Comparison of ENCODE assay signal across 15 cellular contexts in genomic region chr2:97932975-97933662, GRCh38.
DNase-seq lines count a peak whose midpoint lies in the region; ATAC-seq, FAIRE-seq and TF ChIP-seq lines count a peak whose summit lies in the region.
"Had no signal": no experiment of that assay in that cellular context is flagged by ENCODE, and none has a peak within 500 bp of the region (broad histone marks: within the 10 kb centered on the region; RNA-seq: fewer than 3 reads in every experiment).

No MANE protein-coding gene starts in this region.

- CTCF ChIA-PET in K562 (lab: Yijun Ruan, JAX; ENCODE audit: low intra/inter-chr PET ratio), result no interaction called here

- H3K4me2 ChIP-seq in K562 (ENCODE audit: insufficient read depth, low read length), result no peak overlapping the region

- H3K36me3 Mint-ChIP-seq in HFFc6 (ENCODE audit: low read depth), result peaks cover 3% of the 10 kb centered on the region; the same call in 1 of the 2 replicates

- H3K27ac Mint-ChIP-seq in HFFc6, result no peak overlapping the region
- H3K27ac Mint-ChIP-seq: effector memory CD8-positive, alpha-beta T cell had no signal

- DNase-seq in K562 (ENCODE audit: extremely low read depth in 1 of 4, low spot score in 3 of 4) (no peak), brain microvascular endothelial cell (no peak), RCC 7860 (ENCODE audit: low spot score) (no peak), HFFc6 (no peak)
- DNase-seq: activated CD4-positive, alpha-beta T cell treated with anti-CD3 and anti-CD28 coated beads for 4 hours; body of pancreas; effector memory CD8-positive, alpha-beta T cell; heart left ventricle; left ventricle myocardium superior; NCI-H524 treated with DMSO at 0.1 percent for 48 hours had no signal

- no peak for TF ChIP-seq CTCF in K562 (IDR thresholded peaks at IDR 0.05 in 2 of 3, conservative IDR thresholded peaks at IDR 0.05 in 1 of 3; ENCODE audit: insufficient read depth in 2 of 3, low read depth in 1 of 3, low read length in 3 of 3)
- no peak for TF ChIP-seq CTCF in brain microvascular endothelial cell (IDR thresholded peaks at IDR 0.05; ENCODE audit: low read depth, low read length, missing control alignments)
- TF ChIP-seq CTCF in HFFc6 (IDR thresholded peaks at IDR 0.05), result no peak

- no peak for TF ChIP-seq RAD21 in K562 (CRISPR knock-in tag; conservative IDR thresholded peaks at IDR 0.05 in 1 of 2, IDR thresholded peaks at IDR 0.05 in 1 of 2)

- POLR2A ChIA-PET in K562 (lab: Yijun Ruan, JAX), result interaction anchor here (1.4 kb wide), 1 partner anchor 13 kb away, joined by 3 read pairs; no protein-coding TSS in a partner anchor

- H3K36me3 ChIP-seq in K562 (ENCODE audit: control insufficient read depth, insufficient read depth, low read length), result no peaks in the 10 kb centered on the region
- H3K36me3 ChIP-seq in brain microvascular endothelial cell (replicated peaks), result no peaks in the 10 kb centered on the region
- H3K36me3 ChIP-seq: heart left ventricle had no signal

- ATAC-seq in GM18502 (IDR thresholded peaks at IDR 0.05; ENCODE audit: poor library complexity, unreplicated experiment) (peak; percentile 68), GM21723 (IDR thresholded peaks at IDR 0.05; ENCODE audit: unreplicated experiment) (peak; percentile 48), HG03457 (IDR thresholded peaks at IDR 0.05; ENCODE audit: unreplicated experiment) (peak; percentile 49), K562 (no peak), HG02623 (IDR thresholded peaks at IDR 0.05; ENCODE audit: unreplicated experiment) (no peak)
- ATAC-seq: body of pancreas; effector memory CD8-positive, alpha-beta T cell; heart left ventricle; left ventricle myocardium superior had no signal

- no peaks in the 10 kb centered on the region for H3K27me3 Mint-ChIP-seq in HFFc6 (ENCODE audit: insufficient read depth)
- H3K27me3 Mint-ChIP-seq: effector memory CD8-positive, alpha-beta T cell had no signal

- peaks cover 11% of the 10 kb centered on the region; the same call in 1 of the 2 replicates for H4K20me1 ChIP-seq in K562 (replicated peaks; ENCODE audit: control insufficient read depth, insufficient read depth, low read length)

- H3K4me1 Mint-ChIP-seq in HFFc6 (ENCODE audit: low read depth), result peaks cover 79% of the 10 kb centered on the region

- no peaks in the 10 kb centered on the region for H3K9me3 ChIP-seq in K562 (replicated peaks; ENCODE audit: control insufficient read depth, insufficient read depth, low read depth, low read length)
- H3K9me3 ChIP-seq: body of pancreas, heart left ventricle had no signal

- no peak for TF ChIP-seq POLR2A in K562 (conservative IDR thresholded peaks at IDR 0.05)

- WGBS in K562 (ENCODE audit: insufficient coverage, low coverage, missing lambda C conversion rate), result 77% methylated on average over 4 of the region's 4 CpGs

- no TSS peak for BruUV-seq in K562 (replicated peaks; lab: Mats Ljungman, UMichigan)

- H3K9me3 Mint-ChIP-seq in HFFc6, result no peaks in the 10 kb centered on the region
- H3K9me3 Mint-ChIP-seq: effector memory CD8-positive, alpha-beta T cell; neural crest cell had no signal

- H3K9me1 ChIP-seq in K562 (ENCODE audit: control insufficient read depth, insufficient read depth, low read length), result no peaks in the 10 kb centered on the region

- H3K4me3 Mint-ChIP-seq in HFFc6, result no peak overlapping the region
- H3K4me3 Mint-ChIP-seq: effector memory CD8-positive, alpha-beta T cell; neural crest cell had no signal

- FAIRE-seq in K562 (lab: Jason Lieb, UNC) (no peak), RCC 7860 (lab: Jason Lieb, UNC) (no peak)

- H3K27ac ChIP-seq in K562 (ENCODE audit: extremely low read depth, low read depth, low read length) (no peak overlapping the region), brain microvascular endothelial cell (no peak overlapping the region)
- H3K27ac ChIP-seq: body of pancreas, heart left ventricle had no signal

- intact Hi-C loops in K562 (cut with micrococcal nuclease), result no loop called here

- H3K9ac ChIP-seq in K562 (ENCODE audit: insufficient read depth in 1 of 2, low read depth in 2 of 2, low read length in 2 of 2), result no peak overlapping the region

- in situ Hi-C loops in K562 (cut with MboI) (no loop called here), brain microvascular endothelial cell (cut with HindIII; ENCODE audit: low pct_ligation_motif_present, low sequenced_read_pairs) (no loop called here)

- no peak overlapping the region for H2AFZ ChIP-seq in K562 (ENCODE audit: low read depth, low read length)

- no peak for TF ChIP-seq EP300 in K562 (IDR thresholded peaks at IDR 0.05; ENCODE audit: low read length)

- peaks cover 0 to 11% of the 10 kb centered on the region in 2 experiments; a peak in 3 of 5 replicates for H3K4me1 ChIP-seq in K562 (replicated peaks in 1 of 2; ENCODE audit: control insufficient read depth in 2 of 2, insufficient read depth in 2 of 2, low read length in 2 of 2)

- peaks cover 55% of the 10 kb centered on the region for H3K79me2 ChIP-seq in K562 (ENCODE audit: control insufficient read depth, insufficient read depth, low read length)

- no peaks in the 10 kb centered on the region for H3K27me3 ChIP-seq in K562 (ENCODE audit: control insufficient read depth in 2 of 2, insufficient read depth in 2 of 2, low read length in 2 of 2)
- H3K27me3 ChIP-seq in brain microvascular endothelial cell (replicated peaks), result no peaks in the 10 kb centered on the region
- H3K27me3 ChIP-seq: body of pancreas, heart left ventricle had no signal

- H3K4me3 ChIP-seq in K562, result no peak overlapping the region
- no peak overlapping the region for H3K4me3 ChIP-seq in brain microvascular endothelial cell (ENCODE audit: low read depth, low read length)
- H3K4me3 ChIP-seq: body of pancreas, heart left ventricle had no signal

TF ChIP-seq in K562, 482 proteins besides CTCF, POLR2A, EP300 and RAD21:
- TF ChIP-seq ZNF316 (IDR thresholded peaks at IDR 0.05), result peak; percentile 45; the same call in 1 of the 2 replicates
- TF ChIP-seq C11orf30 (IDR thresholded peaks at IDR 0.05; ENCODE audit: low read depth), result peak; percentile 50; the same call in 1 of the 2 replicates
- no peak for TF ChIP-seq ZNF79 (CRISPR knock-in tag; IDR thresholded peaks at IDR 0.05; ENCODE audit: low read depth)

Comparison
In these comparisons a context has a peak if more than half of its experiments do, and no peak if none do; other contexts are left out.
1. ATAC-seq: peak in GM18502 (single experiment), GM21723 (single experiment) and HG03457 (single experiment); none in K562 (single experiment) and HG02623 (single experiment).